In genomic region chr7:32891046-32891799, GRCh38 we compare ENCODE assay signal across 8 cellular contexts. TPM values are rescaled to one million over a fixed set of nuclear protein-coding genes. Genes with fewer than 3 reads are reported as not detected.
DNase-seq lines count a peak whose midpoint lies in the region; ATAC-seq and TF ChIP-seq lines count a peak whose summit lies in the region.

TSS of gene KBTBD2 (minus strand) at chr7:32891760. CDS start at chr7:32879604, 12,156 bp downstream.

- H3K27ac Mint-ChIP-seq in activated CD8-positive, alpha-beta T cell treated with anti-CD3 and anti-CD28 coated beads, Interleukin-2, amount 10 ng/mL, durations not matched to agents 7 days and 5 days, result peak within 1 kb of the TSS; percentile 99
- peak within 1 kb of the TSS; percentile 100 for H3K27ac Mint-ChIP-seq in effector memory CD8-positive, alpha-beta T cell

- no peaks in the 10 kb centered on the region for H3K9me3 Mint-ChIP-seq in activated CD8-positive, alpha-beta T cell treated with anti-CD3 and anti-CD28 coated beads, Interleukin-2, amount 10 ng/mL, durations not matched to agents 7 days and 5 days (ENCODE audit: insufficient read depth)
- H3K9me3 Mint-ChIP-seq in effector memory CD8-positive, alpha-beta T cell, result no peaks in the 10 kb centered on the region

- peak; percentile 63 for ATAC-seq in HG03354 (IDR thresholded peaks at IDR 0.05; ENCODE audit: poor library complexity, severe bottlenecking, unreplicated experiment)
- ATAC-seq in activated CD8-positive, alpha-beta T cell treated with anti-CD3 and anti-CD28 coated beads, Interleukin-2, amount 10 ng/mL, durations not matched to agents 7 days and 5 days, result peak; percentile 72
- peak; percentile 64 for ATAC-seq in effector memory CD8-positive, alpha-beta T cell (replicated peaks)

- peak within 1 kb of the TSS; percentile 92 for H2BK12ac ChIP-seq in mesenchymal stem cell (ENCODE audit: low read length in 2 of 2)

- peaks cover 43% of the 10 kb centered on the region for H3K4me1 Mint-ChIP-seq in activated CD8-positive, alpha-beta T cell treated with anti-CD3 and anti-CD28 coated beads, Interleukin-2, amount 10 ng/mL, durations not matched to agents 7 days and 5 days (ENCODE audit: low read depth)
- peaks cover 37 to 59% of the 10 kb centered on the region in 2 donors for H3K4me1 Mint-ChIP-seq in effector memory CD8-positive, alpha-beta T cell (ENCODE audit: low read depth in 2 of 2)

- peaks cover 2% of the 10 kb centered on the region for H3K27me3 Mint-ChIP-seq in activated CD8-positive, alpha-beta T cell treated with anti-CD3 and anti-CD28 coated beads, Interleukin-2, amount 10 ng/mL, durations not matched to agents 7 days and 5 days (ENCODE audit: low read depth)
- H3K27me3 Mint-ChIP-seq in effector memory CD8-positive, alpha-beta T cell, result no peaks in the 10 kb centered on the region

- DNase-seq in NCI-H82 (lab: John Stamatoyannopoulos, UW), result peak; percentile 89
- peak; percentile 87 for DNase-seq in activated CD8-positive, alpha-beta T cell treated with anti-CD3 and anti-CD28 coated beads, Interleukin-2, amount 10 ng/mL, durations not matched to agents 7 days and 5 days
- DNase-seq in effector memory CD8-positive, alpha-beta T cell, result peak; percentile 79 to 82 (median 81)
- DNase-seq in mesenchymal stem cell, result peak; percentile 91
- DNase-seq in stimulated activated CD8-positive, alpha-beta memory T cell treated with anti-CD3 and anti-CD28 coated beads, Interleukin-12 subunit alpha, Interleukin-12 subunit beta, amount 100 ng/mL, for 24 hours (ENCODE audit: extremely low read depth), result peak; percentile 53

- peak within 1 kb of the TSS; percentile 77 for H2AFZ ChIP-seq in mesenchymal stem cell (ENCODE audit: low read depth, low read length)

- H2BK120ac ChIP-seq in mesenchymal stem cell (ENCODE audit: low read depth, low read length), result peak within 1 kb of the TSS; percentile 96

- peaks cover 42% of the 10 kb centered on the region for H4K20me1 ChIP-seq in BLaER1

- H3K4ac ChIP-seq in mesenchymal stem cell (ENCODE audit: low read depth in 1 of 2, low read length in 2 of 2), result peak within 1 kb of the TSS; percentile 90 to 100

- peaks cover 52% of the 10 kb centered on the region for H3K4me1 ChIP-seq in BLaER1
- peaks cover 6% of the 10 kb centered on the region for H3K4me1 ChIP-seq in mesenchymal stem cell (ENCODE audit: control insufficient read depth, insufficient read depth, low read depth, low read length)

- WGBS in mesenchymal stem cell, result under 1% methylated on average over 33 of the region's 104 CpGs

- peak within 1 kb of the TSS; percentile 86 for H3K4me3 ChIP-seq in BLaER1
- peak within 1 kb of the TSS; percentile 96 to 97 for H3K4me3 ChIP-seq in mesenchymal stem cell (ENCODE audit: insufficient read depth in 1 of 2, low read depth in 1 of 2, low read length in 2 of 2)

- CTCF ChIA-PET in activated CD8-positive, alpha-beta T cell treated with anti-CD3 and anti-CD28 coated beads, Interleukin-2, amount 10 ng/mL, durations not matched to agents 7 days and 5 days (lab: Charles Lee), result interaction anchor here (0.6 to 3.5 kb wide), 6 partner anchors 10 to 217 kb away, joined by 3 to 34 read pairs (median 8); partner anchors contain the start of gene RP9

- H3K36me3 Mint-ChIP-seq in activated CD8-positive, alpha-beta T cell treated with anti-CD3 and anti-CD28 coated beads, Interleukin-2, amount 10 ng/mL, durations not matched to agents 7 days and 5 days (ENCODE audit: low read depth), result peaks cover 27% of the 10 kb centered on the region
- H3K36me3 Mint-ChIP-seq in effector memory CD8-positive, alpha-beta T cell (ENCODE audit: insufficient read depth), result peaks cover 50% of the 10 kb centered on the region

- peak within 1 kb of the TSS; percentile 95 for H3K4me3 Mint-ChIP-seq in activated CD8-positive, alpha-beta T cell treated with anti-CD3 and anti-CD28 coated beads, Interleukin-2, amount 10 ng/mL, durations not matched to agents 7 days and 5 days
- H3K4me3 Mint-ChIP-seq in effector memory CD8-positive, alpha-beta T cell, result peak within 1 kb of the TSS; percentile 97 to 99

- H3K9me3 ChIP-seq in BLaER1 (no peaks in the 10 kb centered on the region), mesenchymal stem cell (ENCODE audit: control insufficient read depth, low read length) (no peaks in the 10 kb centered on the region)

- peak within 1 kb of the TSS; percentile 64 to 69 for H3K23ac ChIP-seq in mesenchymal stem cell (ENCODE audit: low read length in 2 of 2)

- H4K8ac ChIP-seq in mesenchymal stem cell (ENCODE audit: low read length), result peak within 1 kb of the TSS; percentile 98

- H3K27me3 ChIP-seq in BLaER1 (no peaks in the 10 kb centered on the region), mesenchymal stem cell (ENCODE audit: control insufficient read depth in 1 of 2, insufficient read depth in 1 of 2, low read length in 2 of 2) (no peaks in the 10 kb centered on the region)

- peak within 1 kb of the TSS; percentile 97 for H3K27ac ChIP-seq in BLaER1
- H3K27ac ChIP-seq in mesenchymal stem cell (ENCODE audit: low read length, poor library complexity, severe bottlenecking), result peak within 1 kb of the TSS; percentile 99

- peaks cover 4% of the 10 kb centered on the region; the same call in 1 of the 2 replicates for H3K36me3 ChIP-seq in BLaER1
- H3K36me3 ChIP-seq in mesenchymal stem cell (ENCODE audit: control insufficient read depth in 1 of 2, insufficient read depth in 2 of 2, low read depth in 1 of 2, low read length in 2 of 2), result no peaks in the 10 kb centered on the region

- peak; percentile 80 for TF ChIP-seq POLR2A in GM19099 (IDR thresholded peaks at IDR 0.05; ENCODE audit: extremely low read depth, insufficient read length, low read depth)

- peak within 1 kb of the TSS; percentile 98 for H3K18ac ChIP-seq in mesenchymal stem cell (ENCODE audit: low read depth in 1 of 2, low read length in 2 of 2)

- H3K4me2 ChIP-seq in BLaER1 (peak within 1 kb of the TSS; percentile 96), mesenchymal stem cell (ENCODE audit: low read length, poor library complexity, severe bottlenecking) (peak within 1 kb of the TSS; percentile 98)

- H3K14ac ChIP-seq in mesenchymal stem cell (ENCODE audit: low read length in 2 of 2), result peak within 1 kb of the TSS in 1 of 2 experiments; percentile 99

- POLR2A ChIA-PET in activated CD8-positive, alpha-beta T cell treated with anti-CD3 and anti-CD28 coated beads, Interleukin-2, amount 10 ng/mL, durations not matched to agents 7 days and 5 days (lab: Charles Lee), result interaction anchor here (0.6 to 7.1 kb wide), 23 partner anchors 8 to 396 kb away, joined by 3 to 71 read pairs (median 4); partner anchors contain the start of genes AVL9 and NT5C3A

- peak within 1 kb of the TSS; percentile 96 for H2BK5ac ChIP-seq in mesenchymal stem cell (ENCODE audit: low read depth, low read length, poor library complexity, severe bottlenecking)

- peak within 1 kb of the TSS; percentile 96 for H4K91ac ChIP-seq in mesenchymal stem cell (ENCODE audit: low read length)

- H3K9ac ChIP-seq in BLaER1 (peak within 1 kb of the TSS; percentile 93), mesenchymal stem cell (ENCODE audit: low read length) (peak within 1 kb of the TSS; percentile 100)

- no peaks in the 10 kb centered on the region for H3K79me1 ChIP-seq in mesenchymal stem cell (replicated peaks; ENCODE audit: low read length, poor library complexity, severe bottlenecking)

- H2AK5ac ChIP-seq in mesenchymal stem cell (ENCODE audit: low read length, severe bottlenecking), result peak within 1 kb of the TSS; percentile 58

- peak within 1 kb of the TSS; percentile 98 for H2BK15ac ChIP-seq in mesenchymal stem cell (ENCODE audit: low read depth, poor library complexity, severe bottlenecking)

RNA-seq across cellular contexts. Expression of gene KBTBD2, which starts in this region (rescaled TPM):
- total RNA-seq in activated CD8-positive, alpha-beta T cell treated with anti-CD3 and anti-CD28 coated beads, Interleukin-2, amount 10 ng/mL, durations not matched to agents 7 days and 5 days, result 10 to 100 TPM; 37.4 to 37.8 TPM
- 16.5 TPM for polyA plus RNA-seq in mesenchymal stem cell (2013, experiment 1 of 2)
- 18.2 TPM for polyA plus RNA-seq in mesenchymal stem cell (2013, experiment 2 of 2)

Comparison
In these comparisons a context has a peak if more than half of its experiments do, and no peak if none do; other contexts are left out.
1. Peak in every context shown above with its lines: DNase-seq, ATAC-seq, H3K4me3 ChIP-seq and H3K27ac ChIP-seq.